ENCODE assay signal across 9 cellular contexts in genomic region chr2:168469281-168469988, GRCh38. TPM values are rescaled to one million over a fixed set of nuclear protein-coding genes. Genes with fewer than 3 reads are reported as not detected.
DNase-seq lines count a peak whose midpoint lies in the region; ATAC-seq and TF ChIP-seq lines count a peak whose summit lies in the region.
"Had no signal": no experiment of that assay in that cellular context is flagged by ENCODE, and none has a peak within 500 bp of the region (broad histone marks: within the 10 kb centered on the region; RNA-seq: fewer than 3 reads in every experiment).

No MANE protein-coding gene starts in this region.

- CTCF ChIA-PET in CD8-positive, alpha-beta memory T cell (lab: Charles Lee), result no interaction called here

- no peak for DNase-seq in mesothelial cell of epicardium (ENCODE audit: low spot score in 2 of 2, unreplicated experiment in 2 of 2)
- no peak for DNase-seq in SHP77 (lab: John Stamatoyannopoulos, UW)
- DNase-seq in posterior cingulate gyrus, result no peak
- DNase-seq in kidney glomerular epithelial cell (lab: John Stamatoyannopoulos, UW), result no peak
- DNase-seq in CD8-positive, alpha-beta memory T cell, result no peak
- DNase-seq: NCI-H2029 treated with DMSO at 0.1 percent for 48 hours had no signal

- peaks cover 6% of the 10 kb centered on the region; the same call in 1 of the 2 replicates for H3K79me2 ChIP-seq in KMS-11 (ENCODE audit: insufficient read depth, low read depth)

- no peak overlapping the region for H2AFZ ChIP-seq in KMS-11 (ENCODE audit: low read depth)

- H3K9me3 Mint-ChIP-seq in mesothelial cell of epicardium, result no peaks in the 10 kb centered on the region
- no peaks in the 10 kb centered on the region for H3K9me3 Mint-ChIP-seq in CD8-positive, alpha-beta memory T cell

- peaks cover 49% of the 10 kb centered on the region for H3K4me1 ChIP-seq in KMS-11 (ENCODE audit: low read depth, poor library complexity, severe bottlenecking)
- H3K4me1 ChIP-seq in CD8-positive, alpha-beta memory T cell (ENCODE audit: insufficient read depth, low read length), result peaks cover 39% of the 10 kb centered on the region

- H3K36me3 ChIP-seq in KMS-11 (ENCODE audit: insufficient read depth), result no peaks in the 10 kb centered on the region
- H3K36me3 ChIP-seq in CD8-positive, alpha-beta memory T cell (ENCODE audit: insufficient read depth, low read length), result no peaks in the 10 kb centered on the region

- intact Hi-C loops in posterior cingulate gyrus (cut with DNase I), result no loop called here

- H3K4me2 ChIP-seq in KMS-11, result peak overlapping the region; percentile 20; the same call in 1 of the 2 replicates

- no peaks in the 10 kb centered on the region for H4K20me1 ChIP-seq in KMS-11 (ENCODE audit: insufficient read depth)

- ATAC-seq in GM18520 (IDR thresholded peaks at IDR 0.05; ENCODE audit: unreplicated experiment) (peak; percentile 64), HG02588 (IDR thresholded peaks at IDR 0.05; ENCODE audit: unreplicated experiment) (peak; percentile 72)

- peak overlapping the region; percentile 26 for H3K27ac Mint-ChIP-seq in mesothelial cell of epicardium
- peak overlapping the region in 1 of 8 donors; percentile 9 for H3K27ac Mint-ChIP-seq in CD8-positive, alpha-beta memory T cell

- no peaks in the 10 kb centered on the region for H3K27me3 Mint-ChIP-seq in mesothelial cell of epicardium (ENCODE audit: low read depth)
- no peaks in the 10 kb centered on the region for H3K27me3 Mint-ChIP-seq in CD8-positive, alpha-beta memory T cell

- H3K9me3 ChIP-seq in CD8-positive, alpha-beta memory T cell (ENCODE audit: low read length), result no peaks in the 10 kb centered on the region

- H3K4me3 Mint-ChIP-seq in mesothelial cell of epicardium, result no peak overlapping the region
- no peak overlapping the region for H3K4me3 Mint-ChIP-seq in CD8-positive, alpha-beta memory T cell

- H3K27me3 ChIP-seq in KMS-11 (ENCODE audit: insufficient read depth, low read depth), result no peaks in the 10 kb centered on the region
- H3K27me3 ChIP-seq in CD8-positive, alpha-beta memory T cell (ENCODE audit: insufficient read depth, low read length, poor library complexity, severe bottlenecking), result no peaks in the 10 kb centered on the region

- TF ChIP-seq CTCF in KMS-11 (conservative IDR thresholded peaks at IDR 0.05; ENCODE audit: low read depth, low read length) (no peak), mesothelial cell of epicardium (IDR thresholded peaks at IDR 0.05; ENCODE audit: unreplicated experiment) (no peak)

- H3K4me1 Mint-ChIP-seq in mesothelial cell of epicardium, result peaks cover 87% of the 10 kb centered on the region
- H3K4me1 Mint-ChIP-seq in CD8-positive, alpha-beta memory T cell, result peaks cover 35 to 53% (median 41%) of the 10 kb centered on the region in 3 donors

- H3K4me3 ChIP-seq in KMS-11 (IDR thresholded peaks at IDR 0.05; ENCODE audit: insufficient read depth, low read depth, low read length), result no peak overlapping the region
- H3K4me3 ChIP-seq in CD8-positive, alpha-beta memory T cell (ENCODE audit: low read length), result no peak overlapping the region

- POLR2A ChIA-PET in CD8-positive, alpha-beta memory T cell (lab: Charles Lee), result no interaction called here

- H3K9ac ChIP-seq in KMS-11, result no peak overlapping the region

- no peak overlapping the region for H3K27ac ChIP-seq in KMS-11
- no peak overlapping the region for H3K27ac ChIP-seq in CD8-positive, alpha-beta memory T cell (ENCODE audit: low read depth, low read length)

- H3K36me3 Mint-ChIP-seq in mesothelial cell of epicardium, result peaks cover 6% of the 10 kb centered on the region
- H3K36me3 Mint-ChIP-seq in CD8-positive, alpha-beta memory T cell, result no peaks in the 10 kb centered on the region

RNA-seq across cellular contexts. Expression of gene CERS6, which starts 13.4 kb away (rescaled TPM):
- 66.1 to 67.4 TPM (median 66.5 TPM) in 3 replicates for total RNA-seq in mesothelial cell of epicardium
- 1 to 10 TPM; 7.7 to 7.8 TPM for total RNA-seq in CD8-positive, alpha-beta memory T cell
- 3.6 TPM for polyA plus RNA-seq in CD8-positive, alpha-beta memory T cell
